Comparison of ENCODE assay signal across 8 cellular contexts in the genomic region with DNA sequence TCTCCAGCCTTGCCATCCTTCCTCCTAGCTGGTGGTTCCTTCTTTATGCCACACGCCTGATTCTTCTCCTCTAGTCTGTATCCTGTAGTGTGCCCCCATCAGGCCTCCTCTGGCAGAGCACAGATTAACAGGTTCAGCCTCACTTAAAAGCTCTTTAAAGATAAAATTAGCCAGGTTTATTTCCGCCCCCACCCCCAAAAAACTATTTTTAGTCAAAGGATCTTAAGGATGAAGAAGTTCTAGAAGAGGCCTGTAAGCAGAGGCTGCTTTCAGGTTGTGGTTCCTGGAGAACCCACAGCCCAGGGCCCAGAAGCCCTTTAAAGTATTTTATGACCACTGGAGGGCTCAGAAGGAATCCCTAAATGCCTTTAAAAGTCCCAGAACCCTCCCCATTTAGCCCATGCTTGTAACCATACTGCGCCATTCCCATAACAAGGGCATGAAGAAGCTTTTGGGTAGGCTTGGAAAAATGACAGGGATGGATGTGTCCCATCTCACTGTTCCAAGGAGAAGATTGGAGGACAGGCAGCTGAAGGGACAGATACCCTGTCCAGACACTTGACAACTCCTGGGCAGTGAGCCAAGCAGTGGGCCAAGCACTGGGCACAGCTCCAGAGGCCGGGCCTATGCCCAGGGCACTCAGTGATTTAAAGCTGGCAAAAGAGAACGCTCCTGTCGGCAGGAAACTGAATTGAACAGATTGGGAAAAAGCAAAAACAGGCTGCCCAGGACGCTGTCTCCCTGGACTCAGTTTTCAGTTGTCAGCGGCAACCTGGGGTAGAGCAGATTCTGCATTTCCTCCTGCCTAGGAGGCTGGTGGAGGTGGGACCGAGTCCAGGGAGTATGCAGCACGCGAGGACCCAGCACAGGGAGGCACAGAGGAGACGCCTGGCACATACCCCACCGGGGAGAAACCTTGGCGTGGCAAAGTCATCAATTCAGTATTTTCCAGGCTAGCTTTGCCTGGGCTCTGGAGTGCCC.
DNase-seq lines count a peak whose midpoint lies in the region; ATAC-seq and TF ChIP-seq lines count a peak whose summit lies in the region.

No MANE protein-coding gene starts in this region.

- no peak overlapping the region for H3K4me3 Mint-ChIP-seq in natural killer cell

- intact Hi-C loops in left cardiac atrium (cut with DNase I): loop anchor here in 1 of 2 donors (5.0 to 10.0 kb wide), 2 partner anchors 350 to 432 kb away; no protein-coding TSS in a partner anchor
- intact Hi-C loops in natural killer cell (cut with micrococcal nuclease): loop anchor here (10.0 kb wide), 1 partner anchor 318 kb away; no protein-coding TSS in a partner anchor

- H3K27me3 ChIP-seq in adipocyte (replicated peaks; ENCODE audit: control insufficient read depth, insufficient read depth, low read length): no peaks in the 10 kb centered on the region

- ATAC-seq in left cardiac atrium: peak; percentile 92 to 93
- no peak for ATAC-seq in GM21381 (IDR thresholded peaks at IDR 0.05; ENCODE audit: unreplicated experiment)
- ATAC-seq in natural killer cell: no peak

- H3K9ac ChIP-seq in adipocyte (ENCODE audit: low read length): no peak overlapping the region

- peaks cover 0 to 6% of the 10 kb centered on the region in 2 donors for H3K27me3 Mint-ChIP-seq in natural killer cell (ENCODE audit: low read depth in 2 of 2)

- H3K36me3 ChIP-seq in adipocyte (ENCODE audit: control insufficient read depth, insufficient read depth, low read length, severe bottlenecking): no peaks in the 10 kb centered on the region

- H3K27ac Mint-ChIP-seq in natural killer cell: no peak overlapping the region

- H3K9me3 Mint-ChIP-seq in natural killer cell: no peaks in the 10 kb centered on the region

- TF ChIP-seq CTCF in natural killer cell (IDR thresholded peaks at IDR 0.05): no peak

- H3K36me3 Mint-ChIP-seq in natural killer cell: no peaks in the 10 kb centered on the region

- H3K4me1 ChIP-seq in adipocyte (ENCODE audit: control insufficient read depth, insufficient read depth, low read length): peaks cover 15% of the 10 kb centered on the region

- H3K4me3 ChIP-seq in adipocyte (ENCODE audit: low read length): no peak overlapping the region

- peaks cover 7 to 11% of the 10 kb centered on the region in 2 donors for H3K4me1 Mint-ChIP-seq in natural killer cell

- DNase-seq in SIG-M5 treated with dmso at 0.1 percent for 504 hours (lab: John Stamatoyannopoulos, UW; ENCODE audit: unreplicated experiment): peak; percentile 70
- DNase-seq in SIG-M5 (lab: John Stamatoyannopoulos, UW): no peak
- peak; percentile 90 for DNase-seq in NCI-H1694 treated with DMSO at 0.1 percent for 48 hours (lab: John Stamatoyannopoulos, UW)
- peak; percentile 37 for DNase-seq in adipocyte (ENCODE audit: low read depth)
- DNase-seq in left cardiac atrium: peak; percentile 85
- DNase-seq in renal cortical epithelial cell (ENCODE audit: low read depth): peak; percentile 76
- DNase-seq in natural killer cell: no peak

- H3K9me3 ChIP-seq in adipocyte (ENCODE audit: control insufficient read depth, low read length): no peaks in the 10 kb centered on the region

Comparison
In these comparisons a context has a peak if more than half of its experiments do, and no peak if none do; other contexts are left out.
1. DNase-seq: peak in SIG-M5 treated with dmso at 0.1 percent for 504 hours (single experiment), NCI-H1694 treated with DMSO at 0.1 percent for 48 hours (single experiment), adipocyte (single experiment), left cardiac atrium (single experiment) and renal cortical epithelial cell (single experiment); none in SIG-M5 (single experiment) and natural killer cell (single experiment).
2. ATAC-seq: peak in left cardiac atrium (2 of 2); none in GM21381 (single experiment) and natural killer cell (0 of 3).